8 cellular contexts compared by ENCODE assay signal in genomic region chr2:68368657-68369339, GRCh38. TPM values are rescaled to one million over a fixed set of nuclear protein-coding genes. Genes with fewer than 3 reads are reported as not detected.
A peak's percentile ranks its signal among the peaks of the same experiment; 100 is the strongest.
DNase-seq lines count a peak whose midpoint lies in the region; ATAC-seq and TF ChIP-seq lines count a peak whose summit lies in the region.

No MANE protein-coding gene starts in this region.

- no peaks in the 10 kb centered on the region for H3K27me3 Mint-ChIP-seq in stimulated activated naive B cell treated with anti-CD40 and anti-IgM and Interleukin-4, amounts not matched to agents 10 μg/mL and 1 μg/mL and 100 μg/mL, for 72 hours
- H3K27me3 Mint-ChIP-seq in T-helper 17 cell, result no peaks in the 10 kb centered on the region

- TF ChIP-seq CTCF in hepatocyte (IDR thresholded peaks at IDR 0.05; ENCODE audit: poor library complexity), result no peak

- WGBS in hepatocyte (ENCODE audit: low lambda C conversion rate, missing lambda C conversion rate), result 63% methylated on average over 7 of the region's 7 CpGs

- no peaks in the 10 kb centered on the region for H3K27me3 ChIP-seq in hepatocyte

- peak overlapping the region; percentile 9 for H3K27ac Mint-ChIP-seq in stimulated activated naive B cell treated with anti-CD40 and anti-IgM and Interleukin-4, amounts not matched to agents 10 μg/mL and 1 μg/mL and 100 μg/mL, for 72 hours
- H3K27ac Mint-ChIP-seq in T-helper 17 cell, result no peak overlapping the region

- no peaks in the 10 kb centered on the region for H3K79me2 ChIP-seq in hepatocyte

- peak; percentile 96 for ATAC-seq in SK-N-SH treated with all-trans-retinoic acid at 6 μM for 48 hours
- no peak for ATAC-seq in stimulated activated naive B cell treated with anti-CD40 and anti-IgM and Interleukin-4, amounts not matched to agents 10 μg/mL and 1 μg/mL and 100 μg/mL, for 72 hours (replicated peaks)
- no peak for ATAC-seq in HG02588 (IDR thresholded peaks at IDR 0.05; ENCODE audit: unreplicated experiment)
- no peak for ATAC-seq in T-helper 17 cell

- H3K36me3 Mint-ChIP-seq in stimulated activated naive B cell treated with anti-CD40 and anti-IgM and Interleukin-4, amounts not matched to agents 10 μg/mL and 1 μg/mL and 100 μg/mL, for 72 hours, result peaks cover 20 to 23% of the 10 kb centered on the region in 2 donors
- no peaks in the 10 kb centered on the region for H3K36me3 Mint-ChIP-seq in T-helper 17 cell (ENCODE audit: low read depth)

- peak overlapping the region; percentile 73 to 77 for H3K4me3 Mint-ChIP-seq in stimulated activated naive B cell treated with anti-CD40 and anti-IgM and Interleukin-4, amounts not matched to agents 10 μg/mL and 1 μg/mL and 100 μg/mL, for 72 hours
- H3K4me3 Mint-ChIP-seq in T-helper 17 cell, result no peak overlapping the region

- H3K9me3 ChIP-seq in hepatocyte (ENCODE audit: low read depth), result no peaks in the 10 kb centered on the region
- no peaks in the 10 kb centered on the region for H3K9me3 ChIP-seq in T-helper 17 cell (ENCODE audit: control insufficient read depth, low read length, poor library complexity, severe bottlenecking)

- H3K4me1 Mint-ChIP-seq in stimulated activated naive B cell treated with anti-CD40 and anti-IgM and Interleukin-4, amounts not matched to agents 10 μg/mL and 1 μg/mL and 100 μg/mL, for 72 hours, result peaks cover 56 to 80% of the 10 kb centered on the region in 2 donors
- peaks cover 11% of the 10 kb centered on the region for H3K4me1 Mint-ChIP-seq in T-helper 17 cell

- no peaks in the 10 kb centered on the region for H3K36me3 ChIP-seq in hepatocyte (replicated peaks; ENCODE audit: insufficient read depth, low read depth)

- no peaks in the 10 kb centered on the region for H3K9me3 Mint-ChIP-seq in stimulated activated naive B cell treated with anti-CD40 and anti-IgM and Interleukin-4, amounts not matched to agents 10 μg/mL and 1 μg/mL and 100 μg/mL, for 72 hours

- no peak overlapping the region for H2AFZ ChIP-seq in hepatocyte

- H3K27ac ChIP-seq in hepatocyte, result no peak overlapping the region

- no peak overlapping the region for H3K4me3 ChIP-seq in hepatocyte

- H4K20me1 ChIP-seq in hepatocyte (ENCODE audit: insufficient read depth, poor library complexity, severe bottlenecking), result no peaks in the 10 kb centered on the region

- H3K4me1 ChIP-seq in hepatocyte (ENCODE audit: insufficient read depth), result no peaks in the 10 kb centered on the region

- no peaks in the 10 kb centered on the region for H3K9me2 ChIP-seq in hepatocyte (replicated peaks; ENCODE audit: insufficient read depth)

- DNase-seq in NCI-H1417 (lab: John Stamatoyannopoulos, UW) (peak; percentile 2 to 56 (median 12)), NCI-H1417 treated with DMSO at 0.1 percent for 48 hours (lab: John Stamatoyannopoulos, UW) (no peak), hepatocyte (ENCODE audit: low spot score) (peak; percentile 58), epidermal melanocyte (ENCODE audit: insufficient read length, low spot score) (no peak), T-helper 17 cell (no peak)
- DNase-seq in stimulated activated naive B cell treated with anti-CD40 and anti-IgM and Interleukin-4, amounts not matched to agents 10 μg/mL and 1 μg/mL and 100 μg/mL, for 72 hours, result no peak

- H3K4me2 ChIP-seq in hepatocyte, result no peak overlapping the region

TF ChIP-seq in SK-N-SH treated with all-trans-retinoic acid at 6 μM for 48 hours, 23 proteins besides CTCF, POLR2A, EP300 and RAD21:
- no peak for TF ChIP-seq ZC3H10 (CRISPR knock-in tag; IDR thresholded peaks at IDR 0.05)
- no peak for TF ChIP-seq ESRRG (CRISPR knock-in tag; IDR thresholded peaks at IDR 0.05)
- TF ChIP-seq RARB (CRISPR knock-in tag; IDR thresholded peaks at IDR 0.05), result no peak

RNA-seq across cellular contexts. Expression of gene PLEK, which starts 3.7 kb away (rescaled TPM):
- total RNA-seq in hepatocyte (0.08 and 0.93 TPM in 2 replicates), T-helper 17 cell (10 to 100 TPM; 18.0 to 34.8 TPM)
- 0.72 and 0.92 TPM in 2 replicates for polyA plus RNA-seq in hepatocyte

RNA-seq across cellular contexts. Expression of gene CNRIP1, which starts 49.0 kb away (rescaled TPM):
- total RNA-seq in hepatocyte (5.8 and 7.9 TPM in 2 replicates), T-helper 17 cell (under 1 TPM in 1 of 2 donors, not detected in 1; 0.17 TPM)
- polyA plus RNA-seq in hepatocyte, result 3.1 and 8.6 TPM in 2 replicates

Comparison
In these comparisons a context has a peak if more than half of its experiments do, and no peak if none do; other contexts are left out.
1. DNase-seq: peak in NCI-H1417 (3 of 3) and hepatocyte (single experiment); none in NCI-H1417 treated with DMSO at 0.1 percent for 48 hours (single experiment), stimulated activated naive B cell treated with anti-CD40 and anti-IgM and Interleukin-4, amounts not matched to agents 10 μg/mL and 1 μg/mL and 100 μg/mL, for 72 hours (single experiment), epidermal melanocyte (single experiment) and T-helper 17 cell (0 of 3).